Comparison of ENCODE assay signal across 17 cellular contexts in genomic region chr20:47780990-47781389, GRCh38.
"Had no signal": no experiment of that assay in that cellular context is flagged by ENCODE, and none has a peak within 500 bp of the region (broad histone marks: within the 10 kb centered on the region; RNA-seq: fewer than 3 reads in every experiment).

No MANE protein-coding gene starts in this region.

- H3K27me3 ChIP-seq: gastroesophageal sphincter, sigmoid colon had no signal

- H3K9me3 Mint-ChIP-seq: activated naive CD8-positive, alpha-beta T cell treated with anti-CD3 and anti-CD28 coated beads, Interleukin-2, amount 10 ng/mL, durations not matched to agents 7 days and 5 days; activated T-helper 17 cell treated with anti-CD3 and anti-CD28 coated beads, Interleukin-2, amount 50 U/mL, for 72 hours; central memory CD8-positive, alpha-beta T cell had no signal

- H3K4me3 ChIP-seq: gastroesophageal sphincter, heart right ventricle, mucosa of descending colon, sigmoid colon had no signal

- H3K27ac Mint-ChIP-seq: activated naive CD8-positive, alpha-beta T cell treated with anti-CD3 and anti-CD28 coated beads, Interleukin-2, amount 10 ng/mL, durations not matched to agents 7 days and 5 days; activated T-helper 17 cell treated with anti-CD3 and anti-CD28 coated beads, Interleukin-2, amount 50 U/mL, for 72 hours; naive thymus-derived CD4-positive, alpha-beta T cell had no signal

- H3K4me3 Mint-ChIP-seq: activated naive CD8-positive, alpha-beta T cell treated with anti-CD3 and anti-CD28 coated beads, Interleukin-2, amount 10 ng/mL, durations not matched to agents 7 days and 5 days; activated T-helper 17 cell treated with anti-CD3 and anti-CD28 coated beads, Interleukin-2, amount 50 U/mL, for 72 hours; central memory CD8-positive, alpha-beta T cell; naive thymus-derived CD4-positive, alpha-beta T cell had no signal

- ATAC-seq: activated T-helper 17 cell treated with anti-CD3 and anti-CD28 coated beads, Interleukin-2, amount 50 U/mL, for 72 hours; esophagus mucosa; gastroesophageal sphincter; heart right ventricle; mucosa of descending colon; naive thymus-derived CD4-positive, alpha-beta T cell had no signal

- DNase-seq: activated CD4-positive, alpha-beta T cell treated with anti-CD3 and anti-CD28 coated beads, Interleukin-2, amount 50 U/mL, for 4 hours; activated naive CD4-positive, alpha-beta T cell treated with Interleukin-2 at 50 U/mL for 16 hours; activated naive CD8-positive, alpha-beta T cell treated with anti-CD3 and anti-CD28 coated beads, Interleukin-2, amount 10 ng/mL, durations not matched to agents 7 days and 5 days; activated T-cell treated with anti-CD3 and anti-CD28 coated beads, Interleukin-2, amount 50 U/mL, for 1 hour; cortex of kidney; heart right ventricle; mesenchymal stem cell; mucosa of descending colon; naive thymus-derived CD4-positive, alpha-beta T cell; sigmoid colon; stimulated activated CD8-positive, alpha-beta memory T cell treated with anti-CD3 and anti-CD28 coated beads, Interleukin-4, amount 100 ng/mL, for 48 hours; stimulated activated naive CD4-positive, alpha-beta T cell; T-helper 2 cell had no signal

- H3K4me1 Mint-ChIP-seq: central memory CD8-positive, alpha-beta T cell had no signal

- H3K36me3 ChIP-seq: gastroesophageal sphincter, heart right ventricle, sigmoid colon had no signal

- H3K36me3 Mint-ChIP-seq: activated naive CD8-positive, alpha-beta T cell treated with anti-CD3 and anti-CD28 coated beads, Interleukin-2, amount 10 ng/mL, durations not matched to agents 7 days and 5 days had no signal
